ENCODE assay signal across 1 cellular context in the genomic region with DNA sequence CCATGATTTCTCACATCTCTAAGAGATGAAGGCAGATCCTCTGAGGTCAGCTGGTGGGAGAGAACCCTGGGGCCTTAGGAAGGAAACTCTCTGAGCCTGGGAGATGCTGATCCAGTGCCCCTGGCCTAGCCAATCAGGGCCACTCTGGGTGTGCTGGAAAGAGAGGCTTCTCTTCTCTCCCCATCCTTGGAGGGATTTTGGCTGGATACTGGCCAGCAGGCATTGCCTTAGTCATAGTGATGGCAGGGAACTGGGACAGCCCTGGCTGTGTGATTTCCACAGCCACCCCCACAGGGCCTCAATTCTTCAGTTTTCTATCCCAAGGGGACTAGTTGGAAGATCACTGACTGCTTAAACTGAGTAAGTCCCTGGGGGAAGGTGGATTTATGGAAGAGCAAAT.
TF ChIP-seq lines count a peak whose summit lies in the region.

No MANE protein-coding gene starts in this region.

TF ChIP-seq in SK-N-SH treated with all-trans-retinoic acid at 6 μM for 48 hours, 23 proteins besides CTCF, POLR2A, EP300 and RAD21 (continued from another document):
- TF ChIP-seq, protein P1, sequence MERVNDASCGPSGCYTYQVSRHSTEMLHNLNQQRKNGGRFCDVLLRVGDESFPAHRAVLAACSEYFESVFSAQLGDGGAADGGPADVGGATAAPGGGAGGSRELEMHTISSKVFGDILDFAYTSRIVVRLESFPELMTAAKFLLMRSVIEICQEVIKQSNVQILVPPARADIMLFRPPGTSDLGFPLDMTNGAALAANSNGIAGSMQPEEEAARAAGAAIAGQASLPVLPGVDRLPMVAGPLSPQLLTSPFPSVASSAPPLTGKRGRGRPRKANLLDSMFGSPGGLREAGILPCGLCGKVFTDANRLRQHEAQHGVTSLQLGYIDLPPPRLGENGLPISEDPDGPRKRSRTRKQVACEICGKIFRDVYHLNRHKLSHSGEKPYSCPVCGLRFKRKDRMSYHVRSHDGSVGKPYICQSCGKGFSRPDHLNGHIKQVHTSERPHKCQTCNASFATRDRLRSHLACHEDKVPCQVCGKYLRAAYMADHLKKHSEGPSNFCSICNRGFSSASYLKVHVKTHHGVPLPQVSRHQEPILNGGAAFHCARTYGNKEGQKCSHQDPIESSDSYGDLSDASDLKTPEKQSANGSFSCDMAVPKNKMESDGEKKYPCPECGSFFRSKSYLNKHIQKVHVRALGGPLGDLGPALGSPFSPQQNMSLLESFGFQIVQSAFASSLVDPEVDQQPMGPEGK (CRISPR knock-in tag; IDR thresholded peaks at IDR 0.05; ENCODE audit: borderline replicate concordance): no peak
- TF ChIP-seq ZNF8 (CRISPR knock-in tag; IDR thresholded peaks at IDR 0.05): no peak
- no peak for TF ChIP-seq ZC3H10 (CRISPR knock-in tag; IDR thresholded peaks at IDR 0.05)
- TF ChIP-seq, protein P2, sequence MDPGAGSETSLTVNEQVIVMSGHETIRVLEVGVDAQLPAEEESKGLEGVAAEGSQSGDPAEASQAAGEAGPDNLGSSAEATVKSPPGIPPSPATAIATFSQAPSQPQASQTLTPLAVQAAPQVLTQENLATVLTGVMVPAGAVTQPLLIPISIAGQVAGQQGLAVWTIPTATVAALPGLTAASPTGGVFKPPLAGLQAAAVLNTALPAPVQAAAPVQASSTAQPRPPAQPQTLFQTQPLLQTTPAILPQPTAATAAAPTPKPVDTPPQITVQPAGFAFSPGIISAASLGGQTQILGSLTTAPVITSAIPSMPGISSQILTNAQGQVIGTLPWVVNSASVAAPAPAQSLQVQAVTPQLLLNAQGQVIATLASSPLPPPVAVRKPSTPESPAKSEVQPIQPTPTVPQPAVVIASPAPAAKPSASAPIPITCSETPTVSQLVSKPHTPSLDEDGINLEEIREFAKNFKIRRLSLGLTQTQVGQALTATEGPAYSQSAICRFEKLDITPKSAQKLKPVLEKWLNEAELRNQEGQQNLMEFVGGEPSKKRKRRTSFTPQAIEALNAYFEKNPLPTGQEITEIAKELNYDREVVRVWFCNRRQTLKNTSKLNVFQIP (CRISPR knock-in tag; IDR thresholded peaks at IDR 0.05; ENCODE audit: borderline replicate concordance, low read depth): no peak
- no peak for TF ChIP-seq ESRRG (CRISPR knock-in tag; IDR thresholded peaks at IDR 0.05)
- no peak for TF ChIP-seq ARNTL (CRISPR knock-in tag; IDR thresholded peaks at IDR 0.05; ENCODE audit: borderline replicate concordance, low read depth)
- TF ChIP-seq, protein P3, sequence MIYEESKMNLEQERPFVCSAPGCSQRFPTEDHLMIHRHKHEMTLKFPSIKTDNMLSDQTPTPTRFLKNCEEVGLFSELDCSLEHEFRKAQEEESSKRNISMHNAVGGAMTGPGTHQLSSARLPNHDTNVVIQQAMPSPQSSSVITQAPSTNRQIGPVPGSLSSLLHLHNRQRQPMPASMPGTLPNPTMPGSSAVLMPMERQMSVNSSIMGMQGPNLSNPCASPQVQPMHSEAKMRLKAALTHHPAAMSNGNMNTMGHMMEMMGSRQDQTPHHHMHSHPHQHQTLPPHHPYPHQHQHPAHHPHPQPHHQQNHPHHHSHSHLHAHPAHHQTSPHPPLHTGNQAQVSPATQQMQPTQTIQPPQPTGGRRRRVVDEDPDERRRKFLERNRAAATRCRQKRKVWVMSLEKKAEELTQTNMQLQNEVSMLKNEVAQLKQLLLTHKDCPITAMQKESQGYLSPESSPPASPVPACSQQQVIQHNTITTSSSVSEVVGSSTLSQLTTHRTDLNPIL (CRISPR knock-in tag; IDR thresholded peaks at IDR 0.05; ENCODE audit: low read depth): no peak
- TF ChIP-seq SNAI2 (CRISPR knock-in tag; IDR thresholded peaks at IDR 0.05): no peak
- no peak for TF ChIP-seq CSDC2 (CRISPR knock-in tag; IDR thresholded peaks at IDR 0.05)
- no peak for TF ChIP-seq TCF4 (CRISPR knock-in tag; IDR thresholded peaks at IDR 0.05; ENCODE audit: borderline replicate concordance)
- no peak for TF ChIP-seq OSR1 (CRISPR knock-in tag; IDR thresholded peaks at IDR 0.05)
- no peak for TF ChIP-seq PPARA (CRISPR knock-in tag; IDR thresholded peaks at IDR 0.05; ENCODE audit: borderline replicate concordance)
- TF ChIP-seq, protein P4, sequence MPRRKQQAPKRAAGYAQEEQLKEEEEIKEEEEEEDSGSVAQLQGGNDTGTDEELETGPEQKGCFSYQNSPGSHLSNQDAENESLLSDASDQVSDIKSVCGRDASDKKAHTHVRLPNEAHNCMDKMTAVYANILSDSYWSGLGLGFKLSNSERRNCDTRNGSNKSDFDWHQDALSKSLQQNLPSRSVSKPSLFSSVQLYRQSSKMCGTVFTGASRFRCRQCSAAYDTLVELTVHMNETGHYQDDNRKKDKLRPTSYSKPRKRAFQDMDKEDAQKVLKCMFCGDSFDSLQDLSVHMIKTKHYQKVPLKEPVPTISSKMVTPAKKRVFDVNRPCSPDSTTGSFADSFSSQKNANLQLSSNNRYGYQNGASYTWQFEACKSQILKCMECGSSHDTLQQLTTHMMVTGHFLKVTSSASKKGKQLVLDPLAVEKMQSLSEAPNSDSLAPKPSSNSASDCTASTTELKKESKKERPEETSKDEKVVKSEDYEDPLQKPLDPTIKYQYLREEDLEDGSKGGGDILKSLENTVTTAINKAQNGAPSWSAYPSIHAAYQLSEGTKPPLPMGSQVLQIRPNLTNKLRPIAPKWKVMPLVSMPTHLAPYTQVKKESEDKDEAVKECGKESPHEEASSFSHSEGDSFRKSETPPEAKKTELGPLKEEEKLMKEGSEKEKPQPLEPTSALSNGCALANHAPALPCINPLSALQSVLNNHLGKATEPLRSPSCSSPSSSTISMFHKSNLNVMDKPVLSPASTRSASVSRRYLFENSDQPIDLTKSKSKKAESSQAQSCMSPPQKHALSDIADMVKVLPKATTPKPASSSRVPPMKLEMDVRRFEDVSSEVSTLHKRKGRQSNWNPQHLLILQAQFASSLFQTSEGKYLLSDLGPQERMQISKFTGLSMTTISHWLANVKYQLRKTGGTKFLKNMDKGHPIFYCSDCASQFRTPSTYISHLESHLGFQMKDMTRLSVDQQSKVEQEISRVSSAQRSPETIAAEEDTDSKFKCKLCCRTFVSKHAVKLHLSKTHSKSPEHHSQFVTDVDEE (CRISPR knock-in tag; IDR thresholded peaks at IDR 0.05): no peak
- TF ChIP-seq BACH2 (CRISPR knock-in tag; IDR thresholded peaks at IDR 0.05; ENCODE audit: borderline replicate concordance): no peak
- TF ChIP-seq ISL1 (CRISPR knock-in tag; IDR thresholded peaks at IDR 0.05): no peak
TF ChIP-seq in SK-N-SH treated with all-trans-retinoic acid at 6 μM for 48 hours: peak in this region for 0.
